Comparison of ENCODE assay signal across 12 cellular contexts in genomic region chr1:175268720-175269119, GRCh38.
A peak's percentile ranks its signal among the peaks of the same experiment; 100 is the strongest.
DNase-seq lines count a peak whose midpoint lies in the region; ATAC-seq, FAIRE-seq and TF ChIP-seq lines count a peak whose summit lies in the region.
"Had no signal": no experiment of that assay in that cellular context is flagged by ENCODE, and none has a peak within 500 bp of the region (broad histone marks: within the 10 kb centered on the region; RNA-seq: fewer than 3 reads in every experiment).

No MANE protein-coding gene starts in this region.

- no peaks in the 10 kb centered on the region for H3K27me3 ChIP-seq in bronchial epithelial cell (ENCODE audit: control insufficient read depth, insufficient read depth, low read length)
- H3K27me3 ChIP-seq in lung (ENCODE audit: control insufficient read depth, insufficient read depth) = no peaks in the 10 kb centered on the region
- H3K27me3 ChIP-seq in upper lobe of left lung = no peaks in the 10 kb centered on the region

- no peak overlapping the region for H3K4me3 Mint-ChIP-seq in activated T-cell treated with anti-CD3 and anti-CD28 coated beads, Interleukin-2, amount 50 U/mL, for 4 hours
- H3K4me3 Mint-ChIP-seq: CD8-positive, alpha-beta T cell had no signal

- TF ChIP-seq CTCF in bronchial epithelial cell (IDR thresholded peaks at IDR 0.05; ENCODE audit: insufficient read depth, low read length, severe bottlenecking) (no peak), lung (IDR thresholded peaks at IDR 0.05; ENCODE audit: control extremely low read depth, extremely low read depth) (no peak), upper lobe of left lung (IDR thresholded peaks at IDR 0.05) (no peak)

- peaks cover 11% of the 10 kb centered on the region for H3K9me3 Mint-ChIP-seq in activated T-cell treated with anti-CD3 and anti-CD28 coated beads, Interleukin-2, amount 50 U/mL, for 4 hours

- no peaks in the 10 kb centered on the region for H3K36me3 Mint-ChIP-seq in activated T-cell treated with anti-CD3 and anti-CD28 coated beads, Interleukin-2, amount 50 U/mL, for 4 hours (ENCODE audit: insufficient read depth)
- H3K36me3 Mint-ChIP-seq: CD8-positive, alpha-beta T cell had no signal

- H3K27me3 Mint-ChIP-seq in activated T-cell treated with anti-CD3 and anti-CD28 coated beads, Interleukin-2, amount 50 U/mL, for 4 hours (ENCODE audit: low read depth) = peaks cover 6% of the 10 kb centered on the region

- DNase-seq in activated T-cell treated with anti-CD3 and anti-CD28 coated beads, Interleukin-2, amount 50 U/mL, for 4 hours = no peak
- DNase-seq in activated T-cell treated with anti-CD3 and anti-CD28 coated beads for 4 hours (no peak), bronchial epithelial cell (ENCODE audit: low read depth) (peak; percentile 79), lung (ENCODE audit: low spot score) (no peak), upper lobe of left lung (no peak), NCI-H69 (lab: John Stamatoyannopoulos, UW) (no peak), SKM-1 (lab: John Stamatoyannopoulos, UW; ENCODE audit: unreplicated experiment) (no peak)
- DNase-seq: CD8-positive, alpha-beta T cell; NCI-H1417; NCI-H446 had no signal

- no peak overlapping the region for H3K4me3 ChIP-seq in bronchial epithelial cell (ENCODE audit: low read depth, low read length)
- no peak overlapping the region for H3K4me3 ChIP-seq in lung
- H3K4me3 ChIP-seq in upper lobe of left lung = no peak overlapping the region

- peak; percentile 70 for FAIRE-seq in bronchial epithelial cell (lab: Jason Lieb, UNC)
- FAIRE-seq: A204.1 had no signal

- peak; percentile 34 to 35 for ATAC-seq in activated T-cell treated with anti-CD3 and anti-CD28 coated beads, Interleukin-2, amount 50 U/mL, for 4 hours
- peak; percentile 44 for ATAC-seq in lung (ENCODE audit: insufficient read depth, low FRiP score)
- peak in 1 of 2 donors; percentile 55 for ATAC-seq in upper lobe of left lung (ENCODE audit: low FRiP score in 2 of 2)
- ATAC-seq in HG03039 (IDR thresholded peaks at IDR 0.05; ENCODE audit: unreplicated experiment) = no peak
- ATAC-seq: CD8-positive, alpha-beta T cell had no signal

- H3K9me3 ChIP-seq in lung (ENCODE audit: control insufficient read depth in 2 of 2, insufficient read depth in 1 of 2, low read length in 1 of 2) = no peaks in the 10 kb centered on the region
- H3K9me3 ChIP-seq in upper lobe of left lung = no peaks in the 10 kb centered on the region

- TF ChIP-seq POLR2A in upper lobe of left lung (IDR thresholded peaks at IDR 0.05) = no peak

- peak overlapping the region in 1 of 2 donors; percentile 45 for H3K27ac ChIP-seq in lung (ENCODE audit: low read depth in 1 of 2, low read length in 1 of 2)
- H3K27ac ChIP-seq in upper lobe of left lung = peak overlapping the region; percentile 14 to 59 (median 38)

- no peak for TF ChIP-seq EP300 in upper lobe of left lung (IDR thresholded peaks at IDR 0.05)

- no peaks in the 10 kb centered on the region for H3K4me1 Mint-ChIP-seq in activated T-cell treated with anti-CD3 and anti-CD28 coated beads, Interleukin-2, amount 50 U/mL, for 4 hours (ENCODE audit: low read depth)

- peaks cover 0 to 1% of the 10 kb centered on the region in 2 donors for H3K4me1 ChIP-seq in lung (ENCODE audit: control insufficient read depth in 2 of 2, insufficient read depth in 2 of 2, low read length in 2 of 2)
- peaks cover 0 to 8% (median 6%) of the 10 kb centered on the region in 4 donors for H3K4me1 ChIP-seq in upper lobe of left lung

- no peaks in the 10 kb centered on the region for H3K36me3 ChIP-seq in bronchial epithelial cell (ENCODE audit: control insufficient read depth, insufficient read depth, low read length)
- no peaks in the 10 kb centered on the region for H3K36me3 ChIP-seq in lung (ENCODE audit: control insufficient read depth in 2 of 2, insufficient read depth in 2 of 2, low read length in 2 of 2)
- H3K36me3 ChIP-seq in upper lobe of left lung = no peaks in the 10 kb centered on the region
